ENCODE assay signal across 22 cellular contexts in genomic region chr5:29568028-29568427, GRCh38.
"Had no signal": no experiment of that assay in that cellular context is flagged by ENCODE, and none has a peak within 500 bp of the region (broad histone marks: within the 10 kb centered on the region; RNA-seq: fewer than 3 reads in every experiment).

No MANE protein-coding gene starts in this region.

- H3K4me1 ChIP-seq: colonic mucosa, esophagus muscularis mucosa, foreskin keratinocyte, gastroesophageal sphincter, heart left ventricle, left lung, prostate gland, sigmoid colon, tibial nerve, upper lobe of left lung had no signal

- H3K4me3 ChIP-seq: colonic mucosa, esophagus muscularis mucosa, gastroesophageal sphincter, heart left ventricle, left lung, prostate gland, sigmoid colon, thoracic aorta, tibial nerve, upper lobe of left lung had no signal

- H3K36me3 ChIP-seq: colonic mucosa, esophagus muscularis mucosa, gastroesophageal sphincter, heart left ventricle, left lung, prostate gland, sigmoid colon, thoracic aorta, tibial nerve, upper lobe of left lung had no signal

- H3K9me3 ChIP-seq: colonic mucosa, esophagus muscularis mucosa, gastroesophageal sphincter, heart left ventricle, left lung, prostate gland, sigmoid colon, thoracic aorta, tibial nerve, upper lobe of left lung had no signal

- DNase-seq: colonic mucosa; effector CD8-positive, alpha-beta T cell; endodermal cell; foreskin keratinocyte; heart left ventricle; hippocampal formation; left cardiac atrium; left lung; mesenchymal stem cell; midbrain; naive thymus-derived CD4-positive, alpha-beta T cell; nucleus accumbens; right cardiac atrium; sigmoid colon; stimulated activated CD4-positive, alpha-beta T cell treated with anti-CD3 and anti-CD28 coated beads, Interleukin-2, amount 100 ng/mL, for 24 hours; stimulated activated CD4-positive, alpha-beta T cell treated with anti-CD3 and anti-CD28 coated beads, Interleukin-4, amount 100 ng/mL, for 24 hours; upper lobe of left lung had no signal

- H3K27me3 ChIP-seq: colonic mucosa, esophagus muscularis mucosa, foreskin keratinocyte, gastroesophageal sphincter, heart left ventricle, left lung, sigmoid colon, tibial nerve, upper lobe of left lung had no signal
